In genomic region chr22:21009638-21010425, GRCh38 we compare ENCODE assay signal across 1 cellular context.
TF ChIP-seq lines count a peak whose summit lies in the region.

No MANE protein-coding gene starts in this region.

TF ChIP-seq in HepG2, 621 proteins besides CTCF, POLR2A, EP300 and RAD21 (continued from another document and continues in another):
- TF ChIP-seq ZNF318 (CRISPR knock-in tag; IDR thresholded peaks at IDR 0.05) (no peak), NCOA2 (CRISPR knock-in tag; IDR thresholded peaks at IDR 0.05) (peak; percentile 56; the same call in 1 of the 2 replicates), ZSCAN20 (CRISPR knock-in tag; IDR thresholded peaks at IDR 0.05; ENCODE audit: borderline replicate concordance) (no peak), ZNF280B (CRISPR knock-in tag; IDR thresholded peaks at IDR 0.05; ENCODE audit: borderline replicate concordance) (no peak), ZNF782 (CRISPR knock-in tag; IDR thresholded peaks at IDR 0.05; ENCODE audit: borderline replicate concordance) (0 out of 2 replicates have a peak, but pooled peaks have one; percentile 35), ARID3A (IDR thresholded peaks at IDR 0.05; ENCODE audit: low read depth, low read length) (no peak), ZFX (CRISPR knock-in tag; IDR thresholded peaks at IDR 0.05; ENCODE audit: low read depth) (no peak), ZMYM4 (CRISPR knock-in tag; IDR thresholded peaks at IDR 0.05) (peak; percentile 66; the same call in 1 of the 2 replicates), ZNF407 (CRISPR knock-in tag; IDR thresholded peaks at IDR 0.05; ENCODE audit: not compliant biosample characterization) (no peak), GATAD2A (CRISPR knock-in tag; IDR thresholded peaks at IDR 0.05) (peak; percentile 69), SAP130 (CRISPR knock-in tag; IDR thresholded peaks at IDR 0.05; ENCODE audit: low read depth) (peak; percentile 86), ZBTB7A (CRISPR knock-in tag; IDR thresholded peaks at IDR 0.05) (peak; percentile 44; the same call in 1 of the 2 replicates), HNRNPK (IDR thresholded peaks at IDR 0.05; ENCODE audit: low read depth, low read length, poor library complexity, severe bottlenecking) (no peak), FIP1L1 (IDR thresholded peaks at IDR 0.05; ENCODE audit: borderline replicate concordance, insufficient read depth, low read depth, low read length) (no peak), RNF2 (conservative IDR thresholded peaks at IDR 0.05; ENCODE audit: low read depth) (no peak), ZNF552 (CRISPR knock-in tag; IDR thresholded peaks at IDR 0.05; ENCODE audit: borderline replicate concordance) (no peak), ZNF672 (CRISPR knock-in tag; IDR thresholded peaks at IDR 0.05) (no peak), RBM39 (IDR thresholded peaks at IDR 0.05; ENCODE audit: low read depth, low read length, poor library complexity, severe bottlenecking) (no peak), ZNF225 (CRISPR knock-in tag; IDR thresholded peaks at IDR 0.05) (no peak; the same call in 1 of the 2 replicates), BCLAF1 (IDR thresholded peaks at IDR 0.05) (no peak), ZNF205 (CRISPR knock-in tag; IDR thresholded peaks at IDR 0.05) (peak; percentile 79), NFKB2 (CRISPR knock-in tag; IDR thresholded peaks at IDR 0.05; ENCODE audit: borderline replicate concordance) (peak; percentile 55; the same call in 1 of the 2 replicates), ZNF597 (CRISPR knock-in tag; IDR thresholded peaks at IDR 0.05) (no peak), ZNF331 (CRISPR knock-in tag; IDR thresholded peaks at IDR 0.05) (peak; percentile 92), BHLHE40 (IDR thresholded peaks at IDR 0.05; ENCODE audit: low read length) (no peak), ZNF264 (CRISPR knock-in tag; IDR thresholded peaks at IDR 0.05) (0 out of 2 replicates have a peak, but pooled peaks have one; percentile 34), MED13 (CRISPR knock-in tag; IDR thresholded peaks at IDR 0.05) (no peak), PPARG (CRISPR knock-in tag; conservative IDR thresholded peaks at IDR 0.05) (peak; percentile 59; the same call in 1 of the 2 replicates), MATR3 (CRISPR knock-in tag; IDR thresholded peaks at IDR 0.05) (no peak), ZNF580 (CRISPR knock-in tag; IDR thresholded peaks at IDR 0.05; ENCODE audit: borderline replicate concordance, low read depth) (peak; percentile 95), SMYD3 (CRISPR knock-in tag; IDR thresholded peaks at IDR 0.05) (no peak), ZZZ3 (CRISPR knock-in tag; IDR thresholded peaks at IDR 0.05; ENCODE audit: borderline replicate concordance) (no peak), FOXJ3 (CRISPR knock-in tag; IDR thresholded peaks at IDR 0.05; ENCODE audit: borderline replicate concordance) (no peak), CAMTA2 (CRISPR knock-in tag; IDR thresholded peaks at IDR 0.05; ENCODE audit: borderline replicate concordance) (no peak)
